ENCODE assay signal across 23 cellular contexts in the genomic region with DNA sequence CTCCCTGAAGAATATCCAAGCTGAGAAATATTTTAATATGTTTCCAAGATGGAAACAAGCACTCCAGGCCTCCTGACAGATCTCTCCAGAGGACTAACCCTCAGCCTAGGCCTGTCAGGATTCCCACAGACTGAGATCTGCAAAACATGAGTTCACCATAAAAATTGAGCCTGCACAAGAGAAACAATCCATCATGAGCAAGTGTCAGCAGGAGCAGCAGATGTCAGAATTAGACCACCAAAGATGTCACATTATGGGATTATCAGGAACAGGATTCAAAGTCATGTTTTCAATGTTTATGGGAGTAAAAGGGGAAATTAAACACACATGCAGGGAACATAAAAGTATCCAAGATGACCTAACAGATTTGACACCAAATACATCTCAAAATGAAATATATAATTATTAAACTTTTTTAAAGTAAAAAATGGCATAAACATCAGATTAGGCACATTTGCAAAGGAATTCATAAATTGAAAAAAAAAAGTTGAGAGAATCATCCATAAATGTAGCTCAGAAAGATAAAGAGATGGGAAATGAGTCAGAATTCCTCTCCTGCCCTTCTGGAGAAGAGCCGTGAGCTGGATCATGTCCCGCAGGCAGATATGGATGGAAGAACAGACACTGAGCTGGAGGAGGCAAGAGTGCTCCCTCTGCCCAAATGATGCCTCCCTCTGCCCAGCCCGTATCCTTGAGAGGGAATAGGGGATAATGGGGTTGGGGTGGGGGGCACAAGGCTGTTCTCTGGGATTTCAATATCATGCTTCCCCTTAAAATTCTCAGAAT.
A peak's percentile ranks its signal among the peaks of the same experiment; 100 is the strongest.
DNase-seq lines count a peak whose midpoint lies in the region; ATAC-seq and TF ChIP-seq lines count a peak whose summit lies in the region.
"Had no signal": no experiment of that assay in that cellular context is flagged by ENCODE, and none has a peak within 500 bp of the region (broad histone marks: within the 10 kb centered on the region; RNA-seq: fewer than 3 reads in every experiment).

No MANE protein-coding gene starts in this region.

- CTCF ChIA-PET in CD8-positive, alpha-beta memory T cell (lab: Charles Lee), result interaction anchor here (1.1 to 1.4 kb wide), 2 partner anchors 16 to 17 kb away, joined by 3 to 4 read pairs; no protein-coding TSS in a partner anchor

- H3K4me3 Mint-ChIP-seq in HFFc6, result no peak overlapping the region
- H3K4me3 Mint-ChIP-seq in CD8-positive, alpha-beta memory T cell, result no peak overlapping the region
- H3K4me3 Mint-ChIP-seq: activated T-cell treated with anti-CD3 and anti-CD28 coated beads, Interleukin-2, amount 50 U/mL, for 4 hours; memory B cell had no signal

- H3K9me3 Mint-ChIP-seq in HFFc6, result no peaks in the 10 kb centered on the region
- peaks cover 0 to 2% (median 0%) of the 10 kb centered on the region in 5 donors for H3K9me3 Mint-ChIP-seq in CD8-positive, alpha-beta memory T cell
- H3K9me3 Mint-ChIP-seq: activated T-cell treated with anti-CD3 and anti-CD28 coated beads, Interleukin-2, amount 50 U/mL, for 4 hours had no signal

- ATAC-seq in omental fat pad (ENCODE audit: low FRiP score), result peak; percentile 65
- ATAC-seq: activated T-cell treated with anti-CD3 and anti-CD28 coated beads, Interleukin-2, amount 50 U/mL, for 4 hours had no signal

- no peak for TF ChIP-seq CTCF in AG10803 (conservative IDR thresholded peaks at IDR 0.05; ENCODE audit: low read length)
- no peak for TF ChIP-seq CTCF in HFFc6 (IDR thresholded peaks at IDR 0.05)
- no peak for TF ChIP-seq CTCF in brain microvascular endothelial cell (IDR thresholded peaks at IDR 0.05; ENCODE audit: low read depth, low read length, missing control alignments)
- TF ChIP-seq CTCF in omental fat pad (IDR thresholded peaks at IDR 0.05), result no peak

- POLR2A ChIA-PET in CD8-positive, alpha-beta memory T cell (lab: Charles Lee), result no interaction called here

- no peaks in the 10 kb centered on the region for H3K4me1 ChIP-seq in CD8-positive, alpha-beta memory T cell (ENCODE audit: insufficient read depth, low read length)
- H3K4me1 ChIP-seq: testis had no signal

- H3K4me3 ChIP-seq in AG10803 (ENCODE audit: low read length) (no peak overlapping the region), brain microvascular endothelial cell (ENCODE audit: low read depth, low read length) (no peak overlapping the region)
- H3K4me3 ChIP-seq in CD8-positive, alpha-beta memory T cell (ENCODE audit: low read length), result no peak overlapping the region
- H3K4me3 ChIP-seq: testis had no signal

- in situ Hi-C loops in brain microvascular endothelial cell (cut with HindIII; ENCODE audit: low pct_ligation_motif_present, low sequenced_read_pairs), result no loop called here

- no peak overlapping the region for H3K27ac ChIP-seq in brain microvascular endothelial cell
- no peak overlapping the region for H3K27ac ChIP-seq in CD8-positive, alpha-beta memory T cell (ENCODE audit: low read depth, low read length)
- H3K27ac ChIP-seq: C4-2B, RWPE1, testis had no signal

- H3K27ac Mint-ChIP-seq in HFFc6, result no peak overlapping the region
- no peak overlapping the region for H3K27ac Mint-ChIP-seq in CD8-positive, alpha-beta memory T cell
- H3K27ac Mint-ChIP-seq: memory B cell had no signal

- peaks cover 23% of the 10 kb centered on the region for H3K4me1 Mint-ChIP-seq in HFFc6 (ENCODE audit: low read depth)
- no peaks in the 10 kb centered on the region for H3K4me1 Mint-ChIP-seq in CD8-positive, alpha-beta memory T cell
- H3K4me1 Mint-ChIP-seq: memory B cell had no signal

- peaks cover 4% of the 10 kb centered on the region for H3K27me3 ChIP-seq in brain microvascular endothelial cell (replicated peaks)
- no peaks in the 10 kb centered on the region for H3K27me3 ChIP-seq in CD8-positive, alpha-beta memory T cell (ENCODE audit: insufficient read depth, low read length, poor library complexity, severe bottlenecking)
- H3K27me3 ChIP-seq: testis had no signal

- H3K36me3 ChIP-seq in brain microvascular endothelial cell (replicated peaks), result no peaks in the 10 kb centered on the region
- H3K36me3 ChIP-seq in CD8-positive, alpha-beta memory T cell (ENCODE audit: insufficient read depth, low read length), result no peaks in the 10 kb centered on the region

- peaks cover 23% of the 10 kb centered on the region for H3K27me3 Mint-ChIP-seq in HFFc6 (ENCODE audit: insufficient read depth)
- H3K27me3 Mint-ChIP-seq in CD8-positive, alpha-beta memory T cell, result peaks cover 0 to 7% of the 10 kb centered on the region in 2 donors

- H3K9me3 ChIP-seq in CD8-positive, alpha-beta memory T cell (ENCODE audit: low read length), result no peaks in the 10 kb centered on the region
- H3K9me3 ChIP-seq: testis had no signal

- DNase-seq in AG10803 (ENCODE audit: low read depth), result peak; percentile 21
- peak; percentile 37 for DNase-seq in HFFc6
- peak; percentile 21 for DNase-seq in brain microvascular endothelial cell
- no peak for DNase-seq in omental fat pad (ENCODE audit: low spot score)
- DNase-seq in CD8-positive, alpha-beta memory T cell, result no peak
- no peak for DNase-seq in GDM1 (lab: John Stamatoyannopoulos, UW)
- no peak for DNase-seq in activated CD4-positive, alpha-beta T cell treated with anti-CD3 and anti-CD28 coated beads for 48 hours
- no peak for DNase-seq in stimulated activated CD4-positive, alpha-beta T cell treated with anti-CD3 and anti-CD28 coated beads, Interleukin-4, amount 100 ng/mL, for 24 hours
- DNase-seq: activated CD4-positive, alpha-beta T cell treated with anti-CD3 and anti-CD28 coated beads for 4 hours; activated naive CD4-positive, alpha-beta T cell; activated T-cell treated with anti-CD3 and anti-CD28 coated beads, Interleukin-2, amount 50 U/mL, for 4 hours; amniotic stem cell; KBM-7; NCI-H1436 treated with DMSO at 0.1 percent for 48 hours; NCI-H69; nucleus accumbens; stimulated activated CD4-positive, alpha-beta T cell treated with anti-CD3 and anti-CD28 coated beads, Interleukin-12 subunit alpha, Interleukin-12 subunit beta, amount 100 ng/mL, for 4 hours; stimulated activated CD4-positive, alpha-beta T cell treated with anti-CD3 and anti-CD28 coated beads, Interleukin-4, amount 100 ng/mL, for 4 hours; stimulated activated naive CD4-positive, alpha-beta T cell treated with Interleukin-2 at 50 U/mL for 16 hours; testis had no signal

- no peaks in the 10 kb centered on the region for H3K36me3 Mint-ChIP-seq in HFFc6 (ENCODE audit: low read depth)
- no peaks in the 10 kb centered on the region for H3K36me3 Mint-ChIP-seq in CD8-positive, alpha-beta memory T cell
- H3K36me3 Mint-ChIP-seq: memory B cell had no signal

Comparison
In these comparisons a context has a peak if more than half of its experiments do, and no peak if none do; other contexts are left out.
1. DNase-seq: peak in AG10803 (single experiment), HFFc6 (single experiment) and brain microvascular endothelial cell (single experiment); none in omental fat pad (single experiment), CD8-positive, alpha-beta memory T cell (0 of 5), GDM1 (single experiment), activated CD4-positive, alpha-beta T cell treated with anti-CD3 and anti-CD28 coated beads for 48 hours (single experiment) and stimulated activated CD4-positive, alpha-beta T cell treated with anti-CD3 and anti-CD28 coated beads, Interleukin-4, amount 100 ng/mL, for 24 hours (single experiment).